1 cellular context compared by ENCODE assay signal in the genomic region with DNA sequence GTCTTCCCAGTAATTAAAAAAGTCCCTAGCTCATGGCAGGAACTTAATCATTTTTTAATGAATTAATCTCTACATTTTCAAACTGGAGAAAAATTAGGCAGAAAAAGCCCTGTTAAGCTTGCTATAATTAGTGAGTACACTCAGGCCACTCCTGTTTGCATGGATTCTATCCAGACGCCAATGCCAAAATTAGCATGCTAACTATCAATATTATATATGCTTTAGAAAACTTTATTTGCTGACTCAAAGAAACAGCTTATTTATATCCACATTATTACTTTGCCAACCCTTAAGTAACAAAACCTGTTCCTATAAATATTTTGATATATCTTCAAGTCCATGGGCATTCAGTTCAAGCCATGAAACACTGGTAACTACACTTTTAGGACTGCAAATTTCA.
TF ChIP-seq lines count a peak whose summit lies in the region.

No MANE protein-coding gene starts in this region.

TF ChIP-seq in HepG2, 621 proteins besides CTCF, POLR2A, EP300 and RAD21:
- TF ChIP-seq, protein P1, sequence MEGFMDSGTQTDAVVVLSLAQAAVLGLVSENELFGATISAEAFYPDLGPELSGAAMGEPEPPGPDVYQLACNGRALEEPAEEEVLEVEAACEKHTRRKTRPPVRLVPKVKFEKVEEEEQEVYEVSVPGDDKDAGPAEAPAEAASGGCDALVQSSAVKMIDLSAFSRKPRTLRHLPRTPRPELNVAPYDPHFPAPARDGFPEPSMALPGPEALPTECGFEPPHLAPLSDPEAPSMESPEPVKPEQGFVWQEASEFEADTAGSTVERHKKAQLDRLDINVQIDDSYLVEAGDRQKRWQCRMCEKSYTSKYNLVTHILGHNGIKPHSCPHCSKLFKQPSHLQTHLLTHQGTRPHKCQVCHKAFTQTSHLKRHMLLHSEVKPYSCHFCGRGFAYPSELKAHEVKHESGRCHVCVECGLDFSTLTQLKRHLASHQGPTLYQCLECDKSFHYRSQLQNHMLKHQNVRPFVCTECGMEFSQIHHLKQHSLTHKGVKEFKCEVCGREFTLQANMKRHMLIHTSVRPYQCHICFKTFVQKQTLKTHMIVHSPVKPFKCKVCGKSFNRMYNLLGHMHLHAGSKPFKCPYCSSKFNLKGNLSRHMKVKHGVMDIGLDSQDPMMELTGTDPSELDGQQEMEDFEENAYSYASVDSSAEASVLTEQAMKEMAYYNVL (CRISPR knock-in tag; IDR thresholded peaks at IDR 0.05; ENCODE audit: borderline replicate concordance), result no peak
- TF ChIP-seq MAFK (conservative IDR thresholded peaks at IDR 0.05 in 1 of 2, IDR thresholded peaks at IDR 0.05 in 1 of 2; ENCODE audit: low read length in 2 of 2) (peak in 1 of 2 experiments; percentile 64; a peak in 3 of 4 replicates), ZNF878 (CRISPR knock-in tag; IDR thresholded peaks at IDR 0.05) (no peak), ZNF335 (CRISPR knock-in tag; IDR thresholded peaks at IDR 0.05) (no peak), ZFP91 (CRISPR knock-in tag; IDR thresholded peaks at IDR 0.05; ENCODE audit: borderline replicate concordance) (no peak), MNT (IDR thresholded peaks at IDR 0.05) (no peak), MAFF (IDR thresholded peaks at IDR 0.05; ENCODE audit: low read depth, low read length) (0 out of 2 replicates have a peak, but pooled peaks have one; percentile 29)
- TF ChIP-seq, protein P2, sequence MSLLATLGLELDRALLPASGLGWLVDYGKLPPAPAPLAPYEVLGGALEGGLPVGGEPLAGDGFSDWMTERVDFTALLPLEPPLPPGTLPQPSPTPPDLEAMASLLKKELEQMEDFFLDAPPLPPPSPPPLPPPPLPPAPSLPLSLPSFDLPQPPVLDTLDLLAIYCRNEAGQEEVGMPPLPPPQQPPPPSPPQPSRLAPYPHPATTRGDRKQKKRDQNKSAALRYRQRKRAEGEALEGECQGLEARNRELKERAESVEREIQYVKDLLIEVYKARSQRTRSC (CRISPR knock-in tag; IDR thresholded peaks at IDR 0.05; ENCODE audit: low read depth), result no peak
